25 cellular contexts compared by ENCODE assay signal in the genomic region with DNA sequence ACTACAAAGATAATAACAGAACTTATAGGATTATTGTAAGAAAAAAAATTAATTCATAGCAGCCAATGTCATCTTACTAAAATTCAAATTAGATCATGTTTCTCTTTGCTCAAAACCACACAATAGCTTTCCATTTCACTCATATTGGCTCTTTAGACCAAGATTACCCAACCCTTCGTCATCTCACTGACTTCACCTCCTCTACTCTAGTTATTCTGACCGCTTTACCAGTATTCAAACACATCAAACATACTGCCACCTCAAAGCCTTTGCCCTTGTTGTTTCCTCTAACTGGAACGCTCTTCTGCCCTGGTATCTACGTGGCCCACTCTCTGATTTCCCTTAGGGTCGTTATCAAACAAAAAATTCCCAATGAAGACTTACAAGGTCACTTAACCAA. TPM values are rescaled to one million over a fixed set of nuclear protein-coding genes. Genes with fewer than 3 reads are reported as not detected.
DNase-seq lines count a peak whose midpoint lies in the region; ATAC-seq and TF ChIP-seq lines count a peak whose summit lies in the region.
"Had no signal": no experiment of that assay in that cellular context is flagged by ENCODE, and none has a peak within 500 bp of the region (broad histone marks: within the 10 kb centered on the region; RNA-seq: fewer than 3 reads in every experiment).

No MANE protein-coding gene starts in this region.

- H3K9me3 ChIP-seq in Caco-2, result no peaks in the 10 kb centered on the region
- H3K9me3 ChIP-seq: transverse colon had no signal

- POLR2A ChIA-PET in Caco-2 (lab: Charles Lee), result no interaction called here

- DNase-seq in EL (peak; percentile 51), HCEC 1CT (peak; percentile 49), chondrocyte (ENCODE audit: low spot score) (no peak), left lobe of liver (ENCODE audit: low spot score) (no peak), activated gamma-delta T cell (lab: John Stamatoyannopoulos, UW) (no peak), Caco-2 (no peak)
- DNase-seq: activated naive CD8-positive, alpha-beta T cell treated with anti-CD3 and anti-CD28 coated beads, Interleukin-2, amount 10 ng/mL, durations not matched to agents 7 days and 5 days; effector memory CD8-positive, alpha-beta T cell; islet precursor cell; MV-4-11; NCI-H146; NCI-H2227 treated with DMSO at 0.1 percent for 48 hours; NCI-H82; RPMI8226; stimulated activated CD4-positive, alpha-beta T cell treated with anti-CD3 and anti-CD28 coated beads, Interleukin-15, amount 100 ng/mL, for 24 hours; stimulated activated naive CD8-positive, alpha-beta T cell treated with anti-CD3 and anti-CD28 coated beads, Interleukin-15, amount 100 ng/mL, for 72 hours; T-helper 17 cell; transverse colon had no signal

- H3K27ac Mint-ChIP-seq in chondrocyte (ENCODE audit: unreplicated experiment) (peak overlapping the region; percentile 82), Caco-2 (ENCODE audit: unreplicated experiment) (no peak overlapping the region)
- H3K27ac Mint-ChIP-seq: activated naive CD8-positive, alpha-beta T cell treated with anti-CD3 and anti-CD28 coated beads, Interleukin-2, amount 10 ng/mL, durations not matched to agents 7 days and 5 days; effector memory CD8-positive, alpha-beta T cell; stimulated activated naive CD8-positive, alpha-beta T cell treated with anti-CD3 and anti-CD28 coated beads, Interleukin-15, amount 100 ng/mL, for 72 hours; T-helper 17 cell had no signal

- H3K4me3 Mint-ChIP-seq in chondrocyte (ENCODE audit: unreplicated experiment) (no peak overlapping the region), Caco-2 (ENCODE audit: unreplicated experiment) (no peak overlapping the region)
- H3K4me3 Mint-ChIP-seq: activated naive CD8-positive, alpha-beta T cell treated with anti-CD3 and anti-CD28 coated beads, Interleukin-2, amount 10 ng/mL, durations not matched to agents 7 days and 5 days; effector memory CD8-positive, alpha-beta T cell; stimulated activated naive CD8-positive, alpha-beta T cell treated with anti-CD3 and anti-CD28 coated beads, Interleukin-15, amount 100 ng/mL, for 72 hours; T-helper 17 cell had no signal

- no peak overlapping the region for H3K4me3 ChIP-seq in Caco-2 (ENCODE audit: low read depth, low read length)
- H3K4me3 ChIP-seq: coronary artery, transverse colon had no signal

- CTCF ChIA-PET in Caco-2 (lab: Charles Lee), result no interaction called here

- H3K36me3 Mint-ChIP-seq in chondrocyte (ENCODE audit: low read depth) (peaks cover 6% of the 10 kb centered on the region), Caco-2 (ENCODE audit: insufficient read depth, unreplicated experiment) (no peaks in the 10 kb centered on the region)
- H3K36me3 Mint-ChIP-seq: activated naive CD8-positive, alpha-beta T cell treated with anti-CD3 and anti-CD28 coated beads, Interleukin-2, amount 10 ng/mL, durations not matched to agents 7 days and 5 days had no signal

- H3K27me3 Mint-ChIP-seq in chondrocyte (ENCODE audit: low read depth) (no peaks in the 10 kb centered on the region), Caco-2 (ENCODE audit: insufficient read depth, unreplicated experiment) (no peaks in the 10 kb centered on the region)
- H3K27me3 Mint-ChIP-seq: activated naive CD8-positive, alpha-beta T cell treated with anti-CD3 and anti-CD28 coated beads, Interleukin-2, amount 10 ng/mL, durations not matched to agents 7 days and 5 days; CD4-positive, CD25-positive, alpha-beta regulatory T cell; effector memory CD8-positive, alpha-beta T cell; stimulated activated naive CD8-positive, alpha-beta T cell treated with anti-CD3 and anti-CD28 coated beads, Interleukin-15, amount 100 ng/mL, for 72 hours; T-helper 17 cell had no signal

- no peaks in the 10 kb centered on the region for H3K36me3 ChIP-seq in Caco-2 (ENCODE audit: control insufficient read depth, insufficient read depth, low read length)

- no peaks in the 10 kb centered on the region for H3K27me3 ChIP-seq in Caco-2 (replicated peaks; ENCODE audit: control insufficient read depth, insufficient read depth, low read length)
- H3K27me3 ChIP-seq: transverse colon had no signal

- ATAC-seq in left lobe of liver (peak; percentile 72), GM21390 (IDR thresholded peaks at IDR 0.05; ENCODE audit: unreplicated experiment) (no peak)
- ATAC-seq: effector memory CD8-positive, alpha-beta T cell; esophagus mucosa; stimulated activated naive CD8-positive, alpha-beta T cell treated with anti-CD3 and anti-CD28 coated beads, Interleukin-15, amount 100 ng/mL, for 72 hours; T-helper 17 cell had no signal

- intact Hi-C loops in Caco-2 (cut with micrococcal nuclease; ENCODE audit: unreplicated experiment), result no loop called here

- TF ChIP-seq CTCF in chondrocyte (IDR thresholded peaks at IDR 0.05) (no peak), Caco-2 (IDR thresholded peaks at IDR 0.05; ENCODE audit: insufficient read depth in 1 of 2, low read depth in 1 of 2, low read length in 1 of 2, severe bottlenecking in 1 of 2, unreplicated experiment in 1 of 2) (no peak)

- BruUV-seq in Caco-2 (replicated peaks; lab: Mats Ljungman, UMichigan), result no TSS peak

- H3K4me1 ChIP-seq in Caco-2, result peaks cover 17% of the 10 kb centered on the region
- H3K4me1 ChIP-seq: transverse colon had no signal

- H3K4me1 Mint-ChIP-seq in chondrocyte (ENCODE audit: low read depth), result peaks cover 61% of the 10 kb centered on the region
- H3K4me1 Mint-ChIP-seq in Caco-2 (ENCODE audit: low read depth, unreplicated experiment), result no peaks in the 10 kb centered on the region
- H3K4me1 Mint-ChIP-seq: stimulated activated naive CD8-positive, alpha-beta T cell treated with anti-CD3 and anti-CD28 coated beads, Interleukin-15, amount 100 ng/mL, for 72 hours; T-helper 17 cell had no signal

- H3K9me3 Mint-ChIP-seq in chondrocyte (ENCODE audit: low read depth), result no peaks in the 10 kb centered on the region
- no peaks in the 10 kb centered on the region for H3K9me3 Mint-ChIP-seq in Caco-2 (ENCODE audit: unreplicated experiment)
- H3K9me3 Mint-ChIP-seq: activated naive CD8-positive, alpha-beta T cell treated with anti-CD3 and anti-CD28 coated beads, Interleukin-2, amount 10 ng/mL, durations not matched to agents 7 days and 5 days; effector memory CD8-positive, alpha-beta T cell; stimulated activated naive CD8-positive, alpha-beta T cell treated with anti-CD3 and anti-CD28 coated beads, Interleukin-15, amount 100 ng/mL, for 72 hours had no signal

RNA-seq across cellular contexts. Expression of gene ANGPTL3, which starts 1.7 kb away (rescaled TPM):
- 0.10 TPM in 1 of 3 replicates, not detected in the others for total RNA-seq in chondrocyte
- total RNA-seq in left lobe of liver, result 220 TPM
- total RNA-seq in Caco-2 (2022), result 0.77 and 0.86 TPM in 2 replicates
- total RNA-seq: activated naive CD8-positive, alpha-beta T cell treated with anti-CD3 and anti-CD28 coated beads, Interleukin-2, amount 10 ng/mL, durations not matched to agents 7 days and 5 days; CD4-positive, CD25-positive, alpha-beta regulatory T cell; esophagus mucosa; HT-29; lung microvascular endothelial cell; posterior vena cava; T-helper 17 cell; transverse colon had no signal

Comparison
In these comparisons a context has a peak if more than half of its experiments do, and no peak if none do; other contexts are left out.
1. DNase-seq: peak in EL (single experiment) and HCEC 1CT (single experiment); none in chondrocyte (single experiment), left lobe of liver (single experiment), activated gamma-delta T cell (single experiment) and Caco-2 (0 of 2).
2. RNA of gene ANGPTL3, which starts 1.7 kb away (total RNA-seq): 220 TPM in left lobe of liver (single experiment); 0.77 to 0.86 TPM in Caco-2 and 0.10 TPM in chondrocyte; every median in the first group is over 100 times any median in the second.